Comparison of ENCODE assay signal across 23 cellular contexts in genomic region chr10:129760416-129760815, GRCh38.
"Had no signal": no experiment of that assay in that cellular context is flagged by ENCODE, and none has a peak within 500 bp of the region (broad histone marks: within the 10 kb centered on the region; RNA-seq: fewer than 3 reads in every experiment).

No MANE protein-coding gene starts in this region.

- DNase-seq: activated CD4-positive, alpha-beta T cell treated with anti-CD3 and anti-CD28 coated beads for 1 hour; activated CD4-positive, alpha-beta T cell treated with anti-CD3 and anti-CD28 coated beads for 48 hours; activated CD4-positive, CD25-positive, alpha-beta regulatory T cell; activated T-cell treated with anti-CD3 and anti-CD28 coated beads, Interleukin-2, amount 50 U/mL, for 24 hours; amygdala; Kasumi-1; KG1; MG63; NCI-H1048; NCI-H1105 treated with DMSO at 0.1 percent for 48 hours; NCI-H1436; NCI-H1694; NCI-H1930; NCI-H345; NCI-H524 treated with DMSO at 0.1 percent for 48 hours; SHP77; SJCRH30; T1000; WERI-Rb-1 had no signal

- H3K9me3 ChIP-seq: ascending aorta, MG63, SJCRH30 had no signal

- H3K4me3 ChIP-seq: ascending aorta, cardiac muscle cell, MG63, SJCRH30, SK-N-MC had no signal

- H3K27me3 ChIP-seq: ascending aorta, cardiac muscle cell, MG63, SJCRH30 had no signal

- H3K36me3 ChIP-seq: cardiac muscle cell, MG63, SJCRH30, WERI-Rb-1 had no signal

- H3K4me1 ChIP-seq: ascending aorta, SJCRH30 had no signal

- H3K27ac ChIP-seq: ascending aorta, cardiac muscle cell, SJCRH30, SK-N-MC, WERI-Rb-1 had no signal

- ATAC-seq: Panc1 had no signal
